In the genomic region with DNA sequence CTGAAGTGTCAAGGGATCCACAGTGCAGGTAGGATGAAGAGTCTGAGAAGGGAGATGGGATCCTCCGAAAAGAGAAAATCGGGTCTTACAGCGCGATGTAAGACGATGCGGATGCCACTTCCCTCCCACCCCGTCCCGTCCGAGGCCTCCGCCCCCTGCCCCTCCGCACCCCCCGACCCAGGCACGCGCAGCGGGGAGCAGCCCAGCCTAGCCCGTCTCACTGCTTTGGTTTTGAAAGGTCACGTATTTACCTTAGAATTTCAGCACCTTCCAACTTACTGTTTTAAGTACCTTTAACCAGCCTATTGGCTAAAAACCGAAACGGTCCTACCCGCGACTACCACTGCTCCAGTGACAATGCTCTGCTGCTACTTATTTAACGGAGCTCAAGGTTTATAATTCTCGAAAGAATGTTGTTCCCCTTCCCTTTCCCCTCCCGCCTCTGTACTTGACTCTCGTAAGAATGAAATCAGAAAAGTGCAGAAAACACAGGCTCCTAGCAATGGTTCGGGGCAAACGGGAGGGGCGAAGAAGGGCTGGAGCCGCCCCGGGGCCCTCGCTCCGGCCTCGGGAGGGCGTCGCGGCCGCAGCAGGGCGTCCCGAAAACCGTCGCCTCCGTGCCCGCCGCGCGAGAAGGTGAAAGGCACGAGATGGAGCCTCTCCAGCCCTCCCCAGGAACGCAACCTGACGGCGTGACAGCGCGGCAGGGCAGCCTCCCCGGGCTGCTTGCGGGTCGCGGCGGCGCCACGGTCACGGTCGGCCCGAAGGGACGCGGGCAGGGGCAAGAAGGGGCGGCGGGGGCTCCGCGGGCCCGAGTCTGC, we compare ENCODE assay signal across 8 cellular contexts. TPM values are rescaled to one million over a fixed set of nuclear protein-coding genes. Genes with fewer than 3 reads are reported as not detected.
DNase-seq lines count a peak whose midpoint lies in the region; ATAC-seq, FAIRE-seq and TF ChIP-seq lines count a peak whose summit lies in the region.

No MANE protein-coding gene starts in this region.

- H3K4me1 Mint-ChIP-seq in activated naive CD8-positive, alpha-beta T cell treated with anti-CD3 and anti-CD28 coated beads for 36 hours = peaks cover 15% of the 10 kb centered on the region

- no peaks in the 10 kb centered on the region for H3K9me3 ChIP-seq in SJSA1 (replicated peaks)
- H3K9me3 ChIP-seq in heart left ventricle = no peaks in the 10 kb centered on the region

- POLR2A ChIA-PET in BJ (lab: Charles Lee) = interaction anchor here (1.0 to 1.4 kb wide), 2 partner anchors 12 to 154 kb away, joined by 4 to 7 read pairs; partner anchors contain the start of genes DNAJC28 and IFNAR1

- WGBS in heart left ventricle, 4 donors = 0 to 1% (median 1%) methylated on average over 33 to 69 of the region's 69 CpGs

- intact Hi-C loops in heart left ventricle (cut with DNase I) = loop anchor here in 2 of 10 donors (2.0 to 5.0 kb wide), 2 partner anchors 63 to 64 kb away; partner anchors contain the start of genes GART (in 2 of the 2) and SON (in 2 of the 2)
- intact Hi-C loops in posterior vena cava (cut with DNase I) = no loop called here

- peaks cover 5% of the 10 kb centered on the region; the same call in 1 of the 2 replicates for H3K4me1 ChIP-seq in SJSA1 (replicated peaks)
- H3K4me1 ChIP-seq in heart left ventricle = peaks cover 0 to 26% (median 12%) of the 10 kb centered on the region in 12 donors

- no peaks in the 10 kb centered on the region for H3K9me3 Mint-ChIP-seq in activated naive CD8-positive, alpha-beta T cell treated with anti-CD3 and anti-CD28 coated beads for 36 hours

- peak overlapping the region; percentile 86 for H3K4me3 Mint-ChIP-seq in activated naive CD8-positive, alpha-beta T cell treated with anti-CD3 and anti-CD28 coated beads for 36 hours

- H3K27me3 ChIP-seq in BJ (ENCODE audit: control insufficient read depth, insufficient read depth, low read length) (no peaks in the 10 kb centered on the region), SJSA1 (replicated peaks) (no peaks in the 10 kb centered on the region), heart left ventricle (no peaks in the 10 kb centered on the region)

- ATAC-seq in HG03439 (IDR thresholded peaks at IDR 0.05; ENCODE audit: unreplicated experiment) = peak; percentile 21
- ATAC-seq in heart left ventricle = peak in 2 of 4 donors; percentile 37 to 43

- TF ChIP-seq CTCF in BJ (IDR thresholded peaks at IDR 0.05; ENCODE audit: insufficient read depth, low read depth, low read length) (peak; percentile 24; the same call in 1 of the 2 replicates), heart left ventricle (IDR thresholded peaks at IDR 0.05) (peak in 3 of 12 donors; percentile 9 to 31 (median 18))

- H3K36me3 Mint-ChIP-seq in activated naive CD8-positive, alpha-beta T cell treated with anti-CD3 and anti-CD28 coated beads for 36 hours = no peaks in the 10 kb centered on the region

- DNase-seq in BJ (ENCODE audit: low read depth) (no peak), GM19239 (ENCODE audit: insufficient read length, low spot score) (peak; percentile 31), SJSA1 (ENCODE audit: low read depth in 1 of 2, low spot score in 2 of 2) (no peak), heart left ventricle (peak; percentile 26 to 73 (median 39)), posterior vena cava (ENCODE audit: low spot score) (peak; percentile 82), NCI-H2196 (lab: John Stamatoyannopoulos, UW; ENCODE audit: unreplicated experiment) (no peak)
- peak; percentile 37 for DNase-seq in activated naive CD8-positive, alpha-beta T cell treated with anti-CD3 and anti-CD28 coated beads for 36 hours

- CTCF ChIA-PET in BJ (lab: Yijun Ruan, JAX) = no interaction called here

- H3K27me3 Mint-ChIP-seq in activated naive CD8-positive, alpha-beta T cell treated with anti-CD3 and anti-CD28 coated beads for 36 hours = no peaks in the 10 kb centered on the region

- H3K27ac Mint-ChIP-seq in activated naive CD8-positive, alpha-beta T cell treated with anti-CD3 and anti-CD28 coated beads for 36 hours = peak overlapping the region; percentile 87

- no peak for TF ChIP-seq POLR2A in heart left ventricle (IDR thresholded peaks at IDR 0.05)

- H3K36me3 ChIP-seq in BJ (ENCODE audit: control insufficient read depth, insufficient read depth, low read length) = no peaks in the 10 kb centered on the region
- H3K36me3 ChIP-seq in SJSA1 = peaks cover 4% of the 10 kb centered on the region; the same call in 1 of the 2 replicates
- H3K36me3 ChIP-seq in heart left ventricle = no peaks in the 10 kb centered on the region

- H3K4me3 ChIP-seq in BJ (ENCODE audit: low read depth, low read length) (peak overlapping the region; percentile 87), SJSA1 (peak overlapping the region; percentile 88), heart left ventricle (peak overlapping the region; percentile 61 to 98 (median 90))

- H3K27ac ChIP-seq in SJSA1 (peak overlapping the region; percentile 63), heart left ventricle (peak overlapping the region; percentile 87 to 100 (median 98))

- FAIRE-seq in GM19239 (lab: Jason Lieb, UNC) = no peak

RNA-seq across cellular contexts. Expression of gene TMEM50B, which starts 0.7 kb away (rescaled TPM):
- polyA plus RNA-seq in BJ (2011; rRNA removed) = 23.5 and 32.1 TPM in 2 replicates
- polyA minus RNA-seq in BJ (2011; rRNA and poly(A)+ RNA removed) = 5.3 and 7.9 TPM in 2 replicates
- 39.7 and 39.9 TPM in 2 replicates for total RNA-seq in SJSA1 (2014; rRNA removed; shearing (Covaris generic))
- total RNA-seq in activated naive CD8-positive, alpha-beta T cell treated with anti-CD3 and anti-CD28 coated beads for 36 hours = 10 to 100 TPM; 14.6 to 15.7 TPM
- total RNA-seq in heart left ventricle = 10 to 100 TPM; 23.5 to 44.2 (median 31.2) TPM
- polyA plus RNA-seq in heart left ventricle = 10 to 100 TPM; 26.5 to 47.4 TPM
- 10 to 100 TPM; 34.2 to 49.1 TPM for total RNA-seq in posterior vena cava

RNA-seq across cellular contexts. Expression of gene DNAJC28, which starts 12.4 kb away (rescaled TPM):
- 0.38 and 0.91 TPM in 2 replicates for polyA plus RNA-seq in BJ (2011; rRNA removed)
- 0.19 and 0.57 TPM in 2 replicates for polyA minus RNA-seq in BJ (2011; rRNA and poly(A)+ RNA removed)
- total RNA-seq in SJSA1 (2014; rRNA removed; shearing (Covaris generic)) = 1.6 TPM in 1 of 2 replicates, not detected in the other
- total RNA-seq in activated naive CD8-positive, alpha-beta T cell treated with anti-CD3 and anti-CD28 coated beads for 36 hours = under 1 TPM; 0.23 to 0.58 TPM
- total RNA-seq in heart left ventricle = 10 to 100 TPM in 1 of 9 donors, 1 to 10 TPM in 8; 2.5 to 10.3 (median 6.6) TPM
- 1 to 10 TPM; 3.1 to 5.8 TPM for polyA plus RNA-seq in heart left ventricle
- 1 to 10 TPM; 1.3 to 1.6 TPM for total RNA-seq in posterior vena cava

Comparison
In these comparisons a context has a peak if more than half of its experiments do, and no peak if none do; other contexts are left out.
1. DNase-seq: peak in GM19239 (single experiment), activated naive CD8-positive, alpha-beta T cell treated with anti-CD3 and anti-CD28 coated beads for 36 hours (single experiment), heart left ventricle (5 of 5) and posterior vena cava (single experiment); none in BJ (single experiment), SJSA1 (0 of 2) and NCI-H2196 (single experiment).
2. Peak in every context shown above with its lines, with median percentiles within 50 percentile points of each other: H3K4me3 ChIP-seq.